16 cellular contexts compared by ENCODE assay signal in genomic region chr1:115840615-115841460, GRCh38.
DNase-seq lines count a peak whose midpoint lies in the region; ATAC-seq and TF ChIP-seq lines count a peak whose summit lies in the region.
"Had no signal": no experiment of that assay in that cellular context is flagged by ENCODE, and none has a peak within 500 bp of the region (broad histone marks: within the 10 kb centered on the region; RNA-seq: fewer than 3 reads in every experiment).

Gene NHLH2, minus strand, starts transcription at chr1:115841126. Its CDS starts 2,754 bp downstream, at chr1:115838372.

- no peaks in the 10 kb centered on the region for H3K9me3 ChIP-seq in HUES48 (ENCODE audit: control insufficient read depth, insufficient read depth, low read length)
- H3K9me3 ChIP-seq: prostate gland had no signal

- peak within 1 kb of the TSS; percentile 81 for H3K4me3 ChIP-seq in HUES48 (ENCODE audit: low read depth, low read length)

- no peak for ATAC-seq in GM18868 (IDR thresholded peaks at IDR 0.05; ENCODE audit: unreplicated experiment)

- H3K27me3 ChIP-seq in HUES48 (ENCODE audit: control insufficient read depth, insufficient read depth, low read length), result peaks cover 57% of the 10 kb centered on the region

- TF ChIP-seq CTCF in VCaP (conservative IDR thresholded peaks at IDR 0.05), result no peak

- H3K27ac ChIP-seq in HUES48 (ENCODE audit: low read depth, low read length), result no peak within 1 kb of the TSS
- peak within 1 kb of the TSS; percentile 94 for H3K27ac ChIP-seq in VCaP
- H3K27ac ChIP-seq: HL-60, prostate gland had no signal

- DNase-seq in D341Med (ENCODE audit: low spot score) (peak; percentile 41), left kidney (ENCODE audit: low read depth, low spot score) (peak; percentile 27), cortex of kidney (lab: John Stamatoyannopoulos, UW) (no peak), NCI-H2107 (lab: John Stamatoyannopoulos, UW) (no peak)
- no peak for DNase-seq in activated CD4-positive, alpha-beta T cell treated with anti-CD3 and anti-CD28 coated beads, Interleukin-2, amount 50 U/mL, for 1 hour
- DNase-seq: activated CD4-positive, CD25-positive, alpha-beta regulatory T cell treated with anti-CD3 and anti-CD28 coated beads, Interleukin-2, amount 50 U/mL, for 72 hours; central memory CD4-positive, alpha-beta T cell; Kasumi-1; kidney glomerular epithelial cell; NCI-H2081; OCI-M1 had no signal

- H3K4me1 ChIP-seq in HUES48 (ENCODE audit: control insufficient read depth, insufficient read depth, low read length), result peaks cover 14% of the 10 kb centered on the region; the same call in 1 of the 2 replicates

- no peak within 1 kb of the TSS for H3K9ac ChIP-seq in HUES48 (ENCODE audit: low read depth, low read length)

- no peaks in the 10 kb centered on the region for H3K36me3 ChIP-seq in HUES48 (ENCODE audit: control insufficient read depth, insufficient read depth, low read length)
- H3K36me3 ChIP-seq: prostate gland had no signal

Comparison
In these comparisons a context has a peak if more than half of its experiments do, and no peak if none do; other contexts are left out.
1. DNase-seq: peak in D341Med (single experiment) and left kidney (single experiment); none in cortex of kidney (single experiment), activated CD4-positive, alpha-beta T cell treated with anti-CD3 and anti-CD28 coated beads, Interleukin-2, amount 50 U/mL, for 1 hour (single experiment) and NCI-H2107 (single experiment).